In genomic region chr10:621981-622740, GRCh38 we compare ENCODE assay signal across 1 cellular context.
TF ChIP-seq lines count a peak whose summit lies in the region.

No MANE protein-coding gene starts in this region.

TF ChIP-seq in IMR-90, 13 proteins besides CTCF, POLR2A, EP300 and RAD21:
- TF ChIP-seq NFE2L2 (IDR thresholded peaks at IDR 0.05; ENCODE audit: low read depth, low read length), result no peak
- TF ChIP-seq BHLHE40 (IDR thresholded peaks at IDR 0.05; ENCODE audit: low read depth, low read length), result no peak
- no peak for TF ChIP-seq FOS (IDR thresholded peaks at IDR 0.05; ENCODE audit: low read depth, low read length)
- no peak for TF ChIP-seq SMC3 (IDR thresholded peaks at IDR 0.05; ENCODE audit: low read depth, low read length)
- TF ChIP-seq CHD1 (IDR thresholded peaks at IDR 0.05; ENCODE audit: low read depth, low read length), result no peak
- no peak for TF ChIP-seq USF2 (IDR thresholded peaks at IDR 0.05; ENCODE audit: low read depth, low read length)
- TF ChIP-seq CEBPB (IDR thresholded peaks at IDR 0.05; ENCODE audit: low read depth, low read length), result no peak
- TF ChIP-seq MAFK (IDR thresholded peaks at IDR 0.05; ENCODE audit: low read depth, low read length), result no peak
- TF ChIP-seq MAZ (IDR thresholded peaks at IDR 0.05; ENCODE audit: borderline replicate concordance, low read depth, low read length), result no peak
- TF ChIP-seq MXI1 (IDR thresholded peaks at IDR 0.05; ENCODE audit: borderline replicate concordance, low read depth, low read length), result no peak
- TF ChIP-seq ELK1 (IDR thresholded peaks at IDR 0.05; ENCODE audit: borderline replicate concordance, low read depth, low read length), result no peak
- TF ChIP-seq RFX5 (IDR thresholded peaks at IDR 0.05; ENCODE audit: low read depth, low read length), result no peak
- TF ChIP-seq RCOR1 (IDR thresholded peaks at IDR 0.05; ENCODE audit: insufficient replicate concordance, low read length), result no peak
TF ChIP-seq in IMR-90: peak in this region for 0.
